21 cellular contexts compared by ENCODE assay signal in the genomic region with DNA sequence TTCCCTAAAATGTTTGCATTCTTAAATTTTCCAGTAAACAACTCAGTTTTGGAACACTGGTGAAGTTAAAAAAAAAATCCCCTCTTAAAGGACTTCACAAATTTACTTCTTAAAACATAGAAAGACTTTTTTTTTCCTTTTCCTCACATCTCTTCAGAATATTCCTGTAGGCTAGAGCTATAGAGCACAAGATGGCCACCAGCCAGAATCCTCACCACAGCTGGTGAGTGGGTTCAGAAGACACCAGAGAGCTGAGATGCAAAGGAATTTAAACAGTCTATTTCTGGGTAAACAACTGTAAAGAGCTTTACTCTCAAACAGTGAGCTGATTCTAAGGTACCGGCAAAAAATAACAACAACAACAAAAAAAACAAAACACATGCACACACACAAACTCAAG.
DNase-seq lines count a peak whose midpoint lies in the region; ATAC-seq and TF ChIP-seq lines count a peak whose summit lies in the region.
"Had no signal": no experiment of that assay in that cellular context is flagged by ENCODE, and none has a peak within 500 bp of the region (broad histone marks: within the 10 kb centered on the region; RNA-seq: fewer than 3 reads in every experiment).

No MANE protein-coding gene starts in this region.

- H3K27ac ChIP-seq in SJCRH30, result no peak overlapping the region
- H3K27ac ChIP-seq: C4-2B, SK-N-MC had no signal

- peak; percentile 54 to 66 for DNase-seq in SJCRH30
- DNase-seq in choroid plexus epithelial cell (ENCODE audit: low read depth), result peak; percentile 41
- DNase-seq in middle frontal gyrus (ENCODE audit: extremely low spot score, low spot score), result peak; percentile 71
- DNase-seq in RKO (ENCODE audit: low spot score), result no peak
- DNase-seq: Caco-2; CD8-positive, alpha-beta T cell; H7; NCI-H1092; NCI-H1417 treated with DMSO at 0.1 percent for 48 hours; NCI-H1694 treated with DMSO at 0.1 percent for 48 hours; NCI-H2081; NCI-H345; NCI-H524 treated with DMSO at 0.1 percent for 48 hours; NCI-H82; SHP77 treated with DMSO at 0.1 percent for 48 hours had no signal

- H3K4me3 ChIP-seq in SJCRH30 (no peak overlapping the region), choroid plexus epithelial cell (ENCODE audit: low read depth, low read length) (no peak overlapping the region)
- H3K4me3 ChIP-seq: SK-N-MC had no signal

- H3K9me3 ChIP-seq in SJCRH30 (replicated peaks), result 0 out of 2 replicates have a peak, but pooled peaks cover 3% of the 10 kb centered on the region
- H3K9me3 ChIP-seq: Caco-2 had no signal

- TF ChIP-seq CTCF in choroid plexus epithelial cell (conservative IDR thresholded peaks at IDR 0.05; ENCODE audit: low read depth, low read length), result no peak

- ATAC-seq in HG03432 (IDR thresholded peaks at IDR 0.05; ENCODE audit: unreplicated experiment), result no peak
- no peak for ATAC-seq in HG03135 (IDR thresholded peaks at IDR 0.05; ENCODE audit: unreplicated experiment)
- ATAC-seq in HG03521 (IDR thresholded peaks at IDR 0.05; ENCODE audit: unreplicated experiment), result no peak
- ATAC-seq: CD8-positive, alpha-beta T cell; Panc1 had no signal

- peaks cover 6% of the 10 kb centered on the region for H3K4me1 ChIP-seq in SJCRH30
- H3K4me1 ChIP-seq: Caco-2 had no signal

- H3K36me3 ChIP-seq in SJCRH30, result no peaks in the 10 kb centered on the region

- no peaks in the 10 kb centered on the region for H3K27me3 ChIP-seq in SJCRH30
